Comparison of ENCODE assay signal across 21 cellular contexts in genomic region chr1:227747382-227747781, GRCh38.
"Had no signal": no experiment of that assay in that cellular context is flagged by ENCODE, and none has a peak within 500 bp of the region (broad histone marks: within the 10 kb centered on the region; RNA-seq: fewer than 3 reads in every experiment).

No MANE protein-coding gene starts in this region.

- ATAC-seq: activated CD8-positive, alpha-beta T cell treated with anti-CD3 and anti-CD28 coated beads for 36 hours; left lobe of liver; naive thymus-derived CD8-positive, alpha-beta T cell; pancreas; psoas muscle; right cardiac atrium had no signal

- H3K27me3 Mint-ChIP-seq: activated CD8-positive, alpha-beta T cell treated with anti-CD3 and anti-CD28 coated beads for 36 hours; activated naive CD8-positive, alpha-beta T cell treated with anti-CD3 and anti-CD28 coated beads for 36 hours; naive thymus-derived CD8-positive, alpha-beta T cell; stimulated activated naive CD8-positive, alpha-beta T cell treated with anti-CD3 and anti-CD28 coated beads, Interleukin-15, Interleukin-2, amounts not matched to agents 100 ng/mL and 50 ng/mL, for 24 hours; type B pancreatic cell had no signal

- H3K9me3 Mint-ChIP-seq: activated CD8-positive, alpha-beta T cell treated with anti-CD3 and anti-CD28 coated beads for 36 hours; activated naive CD8-positive, alpha-beta T cell treated with anti-CD3 and anti-CD28 coated beads for 36 hours; activated T-helper 2 cell treated with anti-CD3 and anti-CD28 coated beads, Interferon-gamma antibody, Interleukin-2, Interleukin-4, amounts not matched to agents 10 μg/mL and 5 μg/mL and 100 μg/mL, durations not matched to agents 14 hours and 24 hours and 36 hours; endodermal cell; naive thymus-derived CD8-positive, alpha-beta T cell; neural progenitor cell; stimulated activated naive CD8-positive, alpha-beta T cell treated with anti-CD3 and anti-CD28 coated beads, Interleukin-15, Interleukin-2, amounts not matched to agents 100 ng/mL and 50 ng/mL, for 24 hours; type B pancreatic cell had no signal

- H3K4me1 Mint-ChIP-seq: endodermal cell, neural progenitor cell had no signal

- DNase-seq: activated CD4-positive, alpha-beta T cell treated with anti-CD3 and anti-CD28 coated beads for 48 hours; activated CD8-positive, alpha-beta T cell treated with anti-CD3 and anti-CD28 coated beads for 36 hours; activated naive CD4-positive, alpha-beta T cell; activated naive CD8-positive, alpha-beta T cell treated with anti-CD3 and anti-CD28 coated beads for 36 hours; activated T-cell treated with anti-CD3 and anti-CD28 coated beads, Interleukin-2, amount 50 U/mL, for 1 hour; colonic mucosa; endodermal cell; naive thymus-derived CD8-positive, alpha-beta T cell; stimulated activated CD4-positive, alpha-beta T cell treated with anti-CD3 and anti-CD28 coated beads, Interleukin-1b, Interleukin-23, amount 100 ng/mL, for 48 hours; SW 1271 had no signal

- H3K4me1 ChIP-seq: breast epithelium, neural progenitor cell, pancreas had no signal

- H3K4me3 Mint-ChIP-seq: activated CD8-positive, alpha-beta T cell treated with anti-CD3 and anti-CD28 coated beads for 36 hours; activated naive CD8-positive, alpha-beta T cell treated with anti-CD3 and anti-CD28 coated beads for 36 hours; endodermal cell; naive thymus-derived CD8-positive, alpha-beta T cell; neural progenitor cell; stimulated activated naive CD8-positive, alpha-beta T cell treated with anti-CD3 and anti-CD28 coated beads, Interleukin-15, Interleukin-2, amounts not matched to agents 100 ng/mL and 50 ng/mL, for 24 hours; type B pancreatic cell had no signal

- H3K27ac Mint-ChIP-seq: activated CD8-positive, alpha-beta T cell treated with anti-CD3 and anti-CD28 coated beads for 36 hours; activated naive CD8-positive, alpha-beta T cell treated with anti-CD3 and anti-CD28 coated beads for 36 hours; endodermal cell; neural progenitor cell; stimulated activated naive CD8-positive, alpha-beta T cell treated with anti-CD3 and anti-CD28 coated beads, Interleukin-15, Interleukin-2, amounts not matched to agents 100 ng/mL and 50 ng/mL, for 24 hours; type B pancreatic cell had no signal

- H3K4me3 ChIP-seq: colonic mucosa, neural progenitor cell, pancreas, psoas muscle, SK-N-MC, suprapubic skin had no signal

- H3K27me3 ChIP-seq: breast epithelium, colonic mucosa, neural progenitor cell, pancreas, suprapubic skin had no signal

- H3K27ac ChIP-seq: colonic mucosa, neural progenitor cell, pancreas, psoas muscle, SK-N-MC, suprapubic skin had no signal

- H3K9me3 ChIP-seq: breast epithelium, colonic mucosa, pancreas, psoas muscle, suprapubic skin had no signal

- H3K36me3 ChIP-seq: breast epithelium, colonic mucosa, neural progenitor cell had no signal

- H3K9ac ChIP-seq: neural progenitor cell had no signal
